1 cellular context compared by ENCODE assay signal in genomic region chr18:48007381-48007780, GRCh38.
TF ChIP-seq lines count a peak whose summit lies in the region.

No MANE protein-coding gene starts in this region.

TF ChIP-seq in WTC11, 78 proteins besides CTCF, POLR2A, EP300 and RAD21 (continued from another document):
- no peak for TF ChIP-seq HMGXB4 (CRISPR knock-in tag; IDR thresholded peaks at IDR 0.05)
- TF ChIP-seq EMX1 (CRISPR knock-in tag; IDR thresholded peaks at IDR 0.05) = no peak
- no peak for TF ChIP-seq PRRX2 (CRISPR knock-in tag; IDR thresholded peaks at IDR 0.05)
- TF ChIP-seq RORB (CRISPR knock-in tag; IDR thresholded peaks at IDR 0.05) = no peak
- TF ChIP-seq OVOL2 (CRISPR knock-in tag; IDR thresholded peaks at IDR 0.05; ENCODE audit: borderline replicate concordance) = no peak
- no peak for TF ChIP-seq ZNF425 (CRISPR knock-in tag; conservative IDR thresholded peaks at IDR 0.05)
TF ChIP-seq in WTC11: peak in this region for 0.
